ENCODE assay signal across 12 cellular contexts in genomic region chr20:45014671-45015415, GRCh38. TPM values are rescaled to one million over a fixed set of nuclear protein-coding genes. Genes with fewer than 3 reads are reported as not detected.
DNase-seq lines count a peak whose midpoint lies in the region; ATAC-seq and TF ChIP-seq lines count a peak whose summit lies in the region.
"Had no signal": no experiment of that assay in that cellular context is flagged by ENCODE, and none has a peak within 500 bp of the region (broad histone marks: within the 10 kb centered on the region; RNA-seq: fewer than 3 reads in every experiment).

No MANE protein-coding gene starts in this region.

- peaks cover 3% of the 10 kb centered on the region for H3K79me2 ChIP-seq in osteoblast (ENCODE audit: insufficient read depth, low read length)

- no peak for TF ChIP-seq CTCF in fibroblast of mammary gland (conservative IDR thresholded peaks at IDR 0.05; ENCODE audit: control insufficient read depth, insufficient read depth, low read depth, low read length)
- no peak for TF ChIP-seq CTCF in osteoblast (IDR thresholded peaks at IDR 0.05; ENCODE audit: extremely low read depth, low read depth, low read length)
- TF ChIP-seq CTCF in GM20000 (IDR thresholded peaks at IDR 0.05; ENCODE audit: extremely low read depth, missing control alignments) = no peak

- no peak for ATAC-seq in HG02588 (IDR thresholded peaks at IDR 0.05; ENCODE audit: unreplicated experiment)
- no peak for ATAC-seq in GM21390 (IDR thresholded peaks at IDR 0.05; ENCODE audit: unreplicated experiment)

- no peaks in the 10 kb centered on the region for H4K20me1 ChIP-seq in osteoblast (ENCODE audit: insufficient read depth, low read length)

- peak; percentile 73 for DNase-seq in GM04503 (ENCODE audit: low read depth)
- DNase-seq in RPMI7951 (ENCODE audit: low read depth) = peak; percentile 45
- peak; percentile 61 for DNase-seq in fibroblast of mammary gland (ENCODE audit: low read depth)
- DNase-seq in osteoblast (ENCODE audit: insufficient read length, low spot score, missing footprints) = peak; percentile 75
- DNase-seq in GM20000 (ENCODE audit: low spot score) = no peak
- no peak for DNase-seq in stimulated activated naive CD4-positive, alpha-beta T cell (lab: John Stamatoyannopoulos, UW)
- DNase-seq: activated CD8-positive, alpha-beta memory T cell treated with anti-CD3 and anti-CD28 coated beads for 24 hours; cortex of kidney; stimulated activated CD4-positive, alpha-beta T cell treated with anti-CD3 and anti-CD28 coated beads, Interleukin-12 subunit alpha, Interleukin-12 subunit beta, amount 100 ng/mL, for 4 hours; testis had no signal

- no peaks in the 10 kb centered on the region for H3K9me3 ChIP-seq in osteoblast (ENCODE audit: low read depth, low read length)
- H3K9me3 ChIP-seq: testis had no signal

- H3K4me2 ChIP-seq in osteoblast (ENCODE audit: insufficient read depth, low read length) = peak overlapping the region; percentile 53

- peaks cover 70% of the 10 kb centered on the region for H3K4me1 ChIP-seq in osteoblast (ENCODE audit: insufficient read depth, low read length)

- peak overlapping the region; percentile 84 for H3K27ac ChIP-seq in osteoblast (ENCODE audit: low read depth, low read length)

- no peak overlapping the region for H3K4me3 ChIP-seq in fibroblast of mammary gland (ENCODE audit: control insufficient read depth, low read depth, low read length)
- peak overlapping the region; percentile 20 for H3K4me3 ChIP-seq in osteoblast (ENCODE audit: insufficient read depth, low read length)
- H3K4me3 ChIP-seq: testis had no signal

- H3K36me3 ChIP-seq in osteoblast (ENCODE audit: insufficient read depth, low read length) = no peaks in the 10 kb centered on the region

- H2AFZ ChIP-seq in osteoblast (ENCODE audit: low read length) = no peak overlapping the region

- H3K27me3 ChIP-seq in osteoblast (ENCODE audit: insufficient read depth, low read length) = no peaks in the 10 kb centered on the region
- H3K27me3 ChIP-seq: testis had no signal

RNA-seq across cellular contexts. Expression of gene STK4, which starts 48.5 kb away (rescaled TPM):
- 26.2 and 26.7 TPM in 2 replicates for total RNA-seq in RPMI7951 (2014; rRNA removed; shearing (Covaris generic))
- 33.3 and 33.7 TPM in 2 replicates for total RNA-seq in osteoblast

RNA-seq across cellular contexts. Expression of gene TOMM34, which starts 54.6 kb away (rescaled TPM):
- 68.0 and 90.6 TPM in 2 replicates for total RNA-seq in RPMI7951 (2014; rRNA removed; shearing (Covaris generic))
- 16.3 and 18.3 TPM in 2 replicates for total RNA-seq in osteoblast

Comparison
In these comparisons a context has a peak if more than half of its experiments do, and no peak if none do; other contexts are left out.
1. DNase-seq: peak in GM04503 (single experiment), RPMI7951 (single experiment), fibroblast of mammary gland (single experiment) and osteoblast (single experiment); none in GM20000 (single experiment) and stimulated activated naive CD4-positive, alpha-beta T cell (0 of 6).